Comparison of ENCODE assay signal across 17 cellular contexts in the genomic region with DNA sequence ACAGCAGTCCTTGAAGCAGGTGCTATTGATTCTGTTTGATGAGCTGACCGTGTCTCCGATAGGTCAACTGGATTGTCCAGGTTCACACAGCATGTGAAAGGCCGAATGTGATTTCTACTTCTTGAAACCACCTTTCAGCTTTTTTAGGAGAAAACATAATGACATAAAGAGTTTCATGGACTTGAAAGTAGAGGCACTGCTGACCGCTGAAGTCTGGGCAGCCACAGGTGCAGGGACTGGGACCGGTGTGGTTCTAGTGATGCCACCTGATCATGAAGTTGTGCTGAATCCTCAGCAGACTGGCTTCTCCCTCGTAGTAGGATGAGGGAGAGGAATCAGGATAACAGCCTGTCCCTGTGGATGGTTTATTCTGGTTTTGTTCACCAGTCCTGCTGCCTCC.
DNase-seq lines count a peak whose midpoint lies in the region; ATAC-seq and TF ChIP-seq lines count a peak whose summit lies in the region.
"Had no signal": no experiment of that assay in that cellular context is flagged by ENCODE, and none has a peak within 500 bp of the region (broad histone marks: within the 10 kb centered on the region; RNA-seq: fewer than 3 reads in every experiment).

No MANE protein-coding gene starts in this region.

- H3K36me3 ChIP-seq in suprapubic skin: peaks cover 18% of the 10 kb centered on the region

- CTCF ChIA-PET in activated B cell treated with CpG ODN at 0.5 μM for 24 hours (lab: Charles Lee): interaction anchor here (2.6 kb wide), 1 partner anchor 276 kb away, joined by 15 read pairs; no protein-coding TSS in a partner anchor

- no peaks in the 10 kb centered on the region for H3K27me3 Mint-ChIP-seq in activated B cell treated with CpG ODN at 0.5 μM for 24 hours
- no peaks in the 10 kb centered on the region for H3K27me3 Mint-ChIP-seq in memory B cell
- H3K27me3 Mint-ChIP-seq: effector memory CD8-positive, alpha-beta T cell had no signal

- H3K4me1 ChIP-seq in suprapubic skin: peaks cover 15% of the 10 kb centered on the region

- H3K27me3 ChIP-seq in suprapubic skin: no peaks in the 10 kb centered on the region

- H3K4me3 Mint-ChIP-seq in activated B cell treated with CpG ODN at 0.5 μM for 24 hours (no peak overlapping the region), memory B cell (no peak overlapping the region)
- H3K4me3 Mint-ChIP-seq: effector memory CD8-positive, alpha-beta T cell had no signal

- no peaks in the 10 kb centered on the region for H3K9me3 Mint-ChIP-seq in activated B cell treated with CpG ODN at 0.5 μM for 24 hours
- H3K9me3 Mint-ChIP-seq in memory B cell: no peaks in the 10 kb centered on the region
- H3K9me3 Mint-ChIP-seq: effector memory CD8-positive, alpha-beta T cell had no signal

- TF ChIP-seq EP300 in suprapubic skin (IDR thresholded peaks at IDR 0.05): no peak

- H3K36me3 Mint-ChIP-seq in activated B cell treated with CpG ODN at 0.5 μM for 24 hours (ENCODE audit: low read depth) (peaks cover 50% of the 10 kb centered on the region), memory B cell (peaks cover 22% of the 10 kb centered on the region)

- intact Hi-C loops in activated B cell treated with CpG ODN at 0.5 μM for 24 hours (cut with micrococcal nuclease): no loop called here

- DNase-seq in activated B cell treated with CpG ODN at 0.5 μM for 24 hours (no peak), memory B cell (ENCODE audit: low spot score in 2 of 2) (no peak), suprapubic skin (ENCODE audit: low spot score in 2 of 2) (no peak), NCI-H187 (lab: John Stamatoyannopoulos, UW) (no peak), pons (ENCODE audit: low spot score) (no peak)
- DNase-seq: activated gamma-delta T cell; AML-193; effector memory CD8-positive, alpha-beta T cell; foreskin melanocyte; NCI-H1417 treated with DMSO at 0.1 percent for 48 hours; NCI-H446 treated with DMSO at 0.1 percent for 48 hours; stimulated activated naive CD8-positive, alpha-beta T cell treated with anti-CD3 and anti-CD28 coated beads, Interleukin-15, Interleukin-2, amounts not matched to agents 100 U/mL and 50 U/mL, for 24 hours; SW 1271 had no signal

- ATAC-seq in activated B cell treated with CpG ODN at 0.5 μM for 24 hours (ENCODE audit: low read depth) (no peak), memory B cell (ENCODE audit: low read depth) (no peak), HG02840 (IDR thresholded peaks at IDR 0.05; ENCODE audit: low FRiP score, unreplicated experiment) (no peak), GM18873 (IDR thresholded peaks at IDR 0.05; ENCODE audit: low FRiP score, unreplicated experiment) (no peak)
- ATAC-seq: effector memory CD8-positive, alpha-beta T cell; K562; stimulated activated naive CD8-positive, alpha-beta T cell treated with anti-CD3 and anti-CD28 coated beads, Interleukin-15, Interleukin-2, amounts not matched to agents 100 U/mL and 50 U/mL, for 24 hours had no signal

- TF ChIP-seq CTCF in activated B cell treated with CpG ODN at 0.5 μM for 24 hours (IDR thresholded peaks at IDR 0.05): no peak
- TF ChIP-seq CTCF in suprapubic skin (IDR thresholded peaks at IDR 0.05): no peak

- TF ChIP-seq POLR2A in GM18526 (IDR thresholded peaks at IDR 0.05; ENCODE audit: extremely low read depth, insufficient read length) (peak; percentile 13), suprapubic skin (IDR thresholded peaks at IDR 0.05) (no peak)

- POLR2A ChIA-PET in activated B cell treated with CpG ODN at 0.5 μM for 24 hours (lab: Charles Lee): interaction anchor here (2.1 to 13.3 kb wide), 4 partner anchors 12 to 252 kb away, joined by 7 to 433 read pairs (median 103); no protein-coding TSS in a partner anchor

- WGBS in suprapubic skin: 94% methylated on average over 6 of the region's 6 CpGs

- peak overlapping the region; percentile 91 for H3K27ac Mint-ChIP-seq in activated B cell treated with CpG ODN at 0.5 μM for 24 hours
- peak overlapping the region; percentile 95 for H3K27ac Mint-ChIP-seq in memory B cell
- H3K27ac Mint-ChIP-seq: effector memory CD8-positive, alpha-beta T cell had no signal

- H3K4me1 Mint-ChIP-seq in activated B cell treated with CpG ODN at 0.5 μM for 24 hours: peaks cover 72% of the 10 kb centered on the region
- peaks cover 51% of the 10 kb centered on the region for H3K4me1 Mint-ChIP-seq in memory B cell

- no peak overlapping the region for H3K4me3 ChIP-seq in suprapubic skin
- H3K4me3 ChIP-seq: K562 had no signal

- no peaks in the 10 kb centered on the region for H3K9me3 ChIP-seq in suprapubic skin

- peak overlapping the region; percentile 61 for H3K27ac ChIP-seq in suprapubic skin
